ENCODE assay signal across 1 cellular context in the genomic region with DNA sequence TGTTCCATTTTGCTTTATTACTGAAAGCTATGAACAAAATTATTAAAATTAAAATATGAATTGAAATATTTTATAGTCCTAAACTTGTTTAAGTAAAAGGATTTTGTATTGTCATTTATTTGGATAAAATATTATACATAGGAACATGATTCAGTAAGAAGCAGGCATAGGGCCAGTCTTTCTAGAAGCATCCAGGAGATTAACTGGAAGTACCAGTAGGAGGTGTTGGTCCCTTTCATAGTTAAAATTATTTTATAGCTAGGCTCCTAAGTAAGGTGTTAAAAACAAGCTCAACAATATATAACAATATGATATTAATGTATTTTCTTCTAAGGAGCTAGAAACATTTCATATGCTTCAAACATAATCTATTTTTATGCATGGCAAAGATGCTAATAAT.
TF ChIP-seq lines count a peak whose summit lies in the region.

No MANE protein-coding gene starts in this region.

TF ChIP-seq in HepG2, 621 proteins besides CTCF, POLR2A, EP300 and RAD21:
- TF ChIP-seq ZNF547 (CRISPR knock-in tag; IDR thresholded peaks at IDR 0.05) (no peak), ZNF674 (CRISPR knock-in tag; IDR thresholded peaks at IDR 0.05; ENCODE audit: low read depth) (no peak), KLF6 (CRISPR knock-in tag; IDR thresholded peaks at IDR 0.05) (no peak), BATF2 (CRISPR knock-in tag; IDR thresholded peaks at IDR 0.05) (no peak), MIER2 (CRISPR knock-in tag; IDR thresholded peaks at IDR 0.05) (no peak), RCOR2 (CRISPR knock-in tag; IDR thresholded peaks at IDR 0.05) (no peak), CREM (IDR thresholded peaks at IDR 0.05) (no peak), CREM (CRISPR knock-in tag; IDR thresholded peaks at IDR 0.05) (no peak), ZNF235 (CRISPR knock-in tag; IDR thresholded peaks at IDR 0.05; ENCODE audit: borderline replicate concordance) (no peak), ZNF282 (IDR thresholded peaks at IDR 0.05; ENCODE audit: partially characterized antibody) (no peak), BRD4 (CRISPR knock-in tag; IDR thresholded peaks at IDR 0.05) (no peak), DRAP1 (CRISPR knock-in tag; IDR thresholded peaks at IDR 0.05) (no peak), ZBTB1 (CRISPR knock-in tag; IDR thresholded peaks at IDR 0.05; ENCODE audit: borderline replicate concordance) (no peak), RARG (CRISPR knock-in tag; IDR thresholded peaks at IDR 0.05; ENCODE audit: low read depth) (no peak), HOXA5 (CRISPR knock-in tag; IDR thresholded peaks at IDR 0.05) (no peak), ZNF563 (CRISPR knock-in tag; IDR thresholded peaks at IDR 0.05) (no peak), ZNF432 (CRISPR knock-in tag; IDR thresholded peaks at IDR 0.05; ENCODE audit: borderline replicate concordance) (no peak), HNF4A (CRISPR knock-in tag; IDR thresholded peaks at IDR 0.05) (no peak), MAFK (conservative IDR thresholded peaks at IDR 0.05 in 1 of 2, IDR thresholded peaks at IDR 0.05 in 1 of 2; ENCODE audit: low read length in 2 of 2) (no peak)
- TF ChIP-seq, protein P1, sequence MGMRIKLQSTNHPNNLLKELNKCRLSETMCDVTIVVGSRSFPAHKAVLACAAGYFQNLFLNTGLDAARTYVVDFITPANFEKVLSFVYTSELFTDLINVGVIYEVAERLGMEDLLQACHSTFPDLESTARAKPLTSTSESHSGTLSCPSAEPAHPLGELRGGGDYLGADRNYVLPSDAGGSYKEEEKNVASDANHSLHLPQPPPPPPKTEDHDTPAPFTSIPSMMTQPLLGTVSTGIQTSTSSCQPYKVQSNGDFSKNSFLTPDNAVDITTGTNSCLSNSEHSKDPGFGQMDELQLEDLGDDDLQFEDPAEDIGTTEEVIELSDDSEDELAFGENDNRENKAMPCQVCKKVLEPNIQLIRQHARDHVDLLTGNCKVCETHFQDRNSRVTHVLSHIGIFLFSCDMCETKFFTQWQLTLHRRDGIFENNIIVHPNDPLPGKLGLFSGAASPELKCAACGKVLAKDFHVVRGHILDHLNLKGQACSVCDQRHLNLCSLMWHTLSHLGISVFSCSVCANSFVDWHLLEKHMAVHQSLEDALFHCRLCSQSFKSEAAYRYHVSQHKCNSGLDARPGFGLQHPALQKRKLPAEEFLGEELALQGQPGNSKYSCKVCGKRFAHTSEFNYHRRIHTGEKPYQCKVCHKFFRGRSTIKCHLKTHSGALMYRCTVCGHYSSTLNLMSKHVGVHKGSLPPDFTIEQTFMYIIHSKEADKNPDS (CRISPR knock-in tag; IDR thresholded peaks at IDR 0.05) = no peak
- TF ChIP-seq, protein P2, sequence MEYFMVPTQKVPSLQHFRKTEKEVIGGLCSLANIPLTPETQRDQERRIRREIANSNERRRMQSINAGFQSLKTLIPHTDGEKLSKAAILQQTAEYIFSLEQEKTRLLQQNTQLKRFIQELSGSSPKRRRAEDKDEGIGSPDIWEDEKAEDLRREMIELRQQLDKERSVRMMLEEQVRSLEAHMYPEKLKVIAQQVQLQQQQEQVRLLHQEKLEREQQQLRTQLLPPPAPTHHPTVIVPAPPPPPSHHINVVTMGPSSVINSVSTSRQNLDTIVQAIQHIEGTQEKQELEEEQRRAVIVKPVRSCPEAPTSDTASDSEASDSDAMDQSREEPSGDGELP (IDR thresholded peaks at IDR 0.05; ENCODE audit: borderline replicate concordance, low read depth) = no peak
